In genomic region chr3:56613016-56613415, GRCh38 we compare ENCODE assay signal across 19 cellular contexts.
"Had no signal": no experiment of that assay in that cellular context is flagged by ENCODE, and none has a peak within 500 bp of the region (broad histone marks: within the 10 kb centered on the region; RNA-seq: fewer than 3 reads in every experiment).

No MANE protein-coding gene starts in this region.

- H3K27ac ChIP-seq: adrenal gland, breast epithelium, gastrocnemius medialis, heart left ventricle, tibial artery had no signal

- ATAC-seq: esophagus mucosa, left lobe of liver had no signal

- H3K4me3 Mint-ChIP-seq: activated T-cell treated with anti-CD3 and anti-CD28 coated beads, Interleukin-2, amount 50 U/mL, for 72 hours; mesothelial cell of epicardium; nephron progenitor cell had no signal

- H3K9me3 ChIP-seq: adrenal gland, breast epithelium, gastrocnemius medialis, SK-N-SH, tibial artery had no signal

- H3K27ac Mint-ChIP-seq: activated T-cell treated with anti-CD3 and anti-CD28 coated beads, Interleukin-2, amount 50 U/mL, for 72 hours; mesothelial cell of epicardium; nephron progenitor cell had no signal

- H3K4me3 ChIP-seq: adrenal gland, breast epithelium, gastrocnemius medialis, heart left ventricle, lung, tibial artery had no signal

- H3K4me1 ChIP-seq: adrenal gland, breast epithelium, gastrocnemius medialis, tibial artery had no signal

- DNase-seq: activated gamma-delta T cell; activated T-cell treated with anti-CD3 and anti-CD28 coated beads, Interleukin-2, amount 50 U/mL, for 72 hours; adrenal gland; cerebellar nuclear complex; effector CD4-positive, alpha-beta T cell; gastrocnemius medialis; heart left ventricle; kidney; nephron progenitor cell; nucleus accumbens; posterior cingulate gyrus; SK-N-SH; substantia nigra; tibial artery had no signal

- H3K27me3 ChIP-seq: adrenal gland, breast epithelium, gastrocnemius medialis, heart left ventricle, tibial artery had no signal
